13 cellular contexts compared by ENCODE assay signal in genomic region chr12:104290320-104290719, GRCh38. TPM values are rescaled to one million over a fixed set of nuclear protein-coding genes. Genes with fewer than 3 reads are reported as not detected.
DNase-seq lines count a peak whose midpoint lies in the region; TF ChIP-seq lines count a peak whose summit lies in the region.
"Had no signal": no experiment of that assay in that cellular context is flagged by ENCODE, and none has a peak within 500 bp of the region (broad histone marks: within the 10 kb centered on the region; RNA-seq: fewer than 3 reads in every experiment).

No MANE protein-coding gene starts in this region.

- H3K9me3 ChIP-seq in BLaER1 (no peaks in the 10 kb centered on the region), ovary (no peaks in the 10 kb centered on the region), tibial nerve (no peaks in the 10 kb centered on the region)
- H3K9me3 ChIP-seq: testis had no signal

- H3K9ac ChIP-seq in BLaER1 (peak overlapping the region; percentile 50; the same call in 1 of the 2 replicates), KMS-11 (no peak overlapping the region)

- peaks cover 80% of the 10 kb centered on the region for H3K79me2 ChIP-seq in KMS-11 (ENCODE audit: insufficient read depth, low read depth)

- H4K20me1 ChIP-seq in BLaER1 = peaks cover 64% of the 10 kb centered on the region
- H4K20me1 ChIP-seq in KMS-11 (ENCODE audit: insufficient read depth) = no peaks in the 10 kb centered on the region

- H3K27me3 ChIP-seq in BLaER1 (no peaks in the 10 kb centered on the region), KMS-11 (ENCODE audit: insufficient read depth, low read depth) (no peaks in the 10 kb centered on the region), ovary (no peaks in the 10 kb centered on the region), tibial nerve (no peaks in the 10 kb centered on the region)
- H3K27me3 ChIP-seq: testis had no signal

- TF ChIP-seq POLR2A in ovary (IDR thresholded peaks at IDR 0.05) (no peak), tibial nerve (IDR thresholded peaks at IDR 0.05) (no peak)

- DNase-seq in coronary artery (ENCODE audit: low spot score) (no peak), ovary (no peak), GM19240 (ENCODE audit: insufficient read length, low spot score) (no peak), kidney glomerular epithelial cell (lab: John Stamatoyannopoulos, UW) (no peak), tibial nerve (ENCODE audit: low spot score in 2 of 2) (no peak), COLO829 (ENCODE audit: low spot score) (no peak)
- DNase-seq: activated CD4-positive, CD25-positive, alpha-beta regulatory T cell; dermis blood vessel endothelial cell; NCI-H446; stimulated activated CD4-positive, alpha-beta T cell treated with anti-CD3 and anti-CD28 coated beads, Interleukin-15, amount 100 ng/mL, for 24 hours; testis had no signal

- H3K4me3 ChIP-seq in BLaER1 (peak overlapping the region; percentile 84), KMS-11 (IDR thresholded peaks at IDR 0.05; ENCODE audit: insufficient read depth, low read depth, low read length) (no peak overlapping the region), coronary artery (peak overlapping the region; percentile 89), ovary (peak overlapping the region; percentile 73), tibial nerve (no peak overlapping the region)

- H2AFZ ChIP-seq in KMS-11 (ENCODE audit: low read depth) = no peak overlapping the region

- TF ChIP-seq EP300 in ovary (IDR thresholded peaks at IDR 0.05) (no peak), tibial nerve (IDR thresholded peaks at IDR 0.05) (no peak)

- TF ChIP-seq CTCF in KMS-11 (conservative IDR thresholded peaks at IDR 0.05; ENCODE audit: low read depth, low read length) (no peak), coronary artery (IDR thresholded peaks at IDR 0.05) (no peak), ovary (IDR thresholded peaks at IDR 0.05) (no peak), tibial nerve (IDR thresholded peaks at IDR 0.05) (no peak)

- peaks cover 46% of the 10 kb centered on the region for H3K36me3 ChIP-seq in BLaER1
- H3K36me3 ChIP-seq in KMS-11 (ENCODE audit: insufficient read depth) = 0 out of 2 replicates have a peak, but pooled peaks cover 15% of the 10 kb centered on the region
- H3K36me3 ChIP-seq in ovary = no peaks in the 10 kb centered on the region
- peaks cover 0 to 40% (median 7%) of the 10 kb centered on the region in 3 donors for H3K36me3 ChIP-seq in tibial nerve

- H3K4me2 ChIP-seq in BLaER1 = peak overlapping the region; percentile 92
- peak overlapping the region; percentile 66; the same call in 1 of the 2 replicates for H3K4me2 ChIP-seq in KMS-11

- 88 to 94% (median 94%) methylated on average over 8 of the region's 8 CpGs for WGBS in ovary, 3 donors
- 86 to 95% methylated on average over 8 of the region's 8 CpGs for WGBS in tibial nerve, 2 donors

- peaks cover 61% of the 10 kb centered on the region for H3K4me1 ChIP-seq in BLaER1
- peaks cover 35% of the 10 kb centered on the region for H3K4me1 ChIP-seq in KMS-11 (ENCODE audit: low read depth, poor library complexity, severe bottlenecking)
- peaks cover 11% of the 10 kb centered on the region for H3K4me1 ChIP-seq in ovary (ENCODE audit: insufficient read depth)
- H3K4me1 ChIP-seq in tibial nerve = peaks cover 0 to 50% (median 22%) of the 10 kb centered on the region in 4 donors

- intact Hi-C loops in ovary (cut with DNase I) = no loop called here

- 0 out of 2 replicates have a peak overlapping the region, but pooled peaks have one; percentile 89 for H3K27ac ChIP-seq in BLaER1
- H3K27ac ChIP-seq in KMS-11 = no peak overlapping the region
- H3K27ac ChIP-seq in coronary artery = peak overlapping the region in 1 of 2 donors; percentile 91
- no peak overlapping the region for H3K27ac ChIP-seq in ovary
- no peak overlapping the region for H3K27ac ChIP-seq in tibial nerve

RNA-seq across cellular contexts. Expression of gene EID3, which starts 13.2 kb away (rescaled TPM):
- total RNA-seq in ovary = 10 to 100 TPM in 2 of 7 donors, 1 to 10 TPM in 5; 5.2 to 23.4 (median 7.3) TPM
- polyA plus RNA-seq in ovary = 1 to 10 TPM; 3.0 to 6.0 TPM
- 10 to 100 TPM in 2 of 4 donors, 1 to 10 TPM in 2; 9.6 to 13.2 (median 10.0) TPM for total RNA-seq in tibial nerve

Comparison
In these comparisons a context has a peak if more than half of its experiments do, and no peak if none do; other contexts are left out.
1. H3K4me3 ChIP-seq: peak in BLaER1 (single experiment), coronary artery (single experiment) and ovary (single experiment); none in KMS-11 (single experiment) and tibial nerve (0 of 4).